In genomic region chr7:16660702-16661464, GRCh38 we compare ENCODE assay signal across 7 cellular contexts. TPM values are rescaled to one million over a fixed set of nuclear protein-coding genes. Genes with fewer than 3 reads are reported as not detected.
DNase-seq lines count a peak whose midpoint lies in the region; ATAC-seq, FAIRE-seq and TF ChIP-seq lines count a peak whose summit lies in the region.

No MANE protein-coding gene starts in this region.

- H3K4me3 Mint-ChIP-seq in naive thymus-derived CD8-positive, alpha-beta T cell = no peak overlapping the region

- ATAC-seq in pancreas (peak; percentile 82 to 88 (median 84)), HG03108 (IDR thresholded peaks at IDR 0.05; ENCODE audit: unreplicated experiment) (no peak)
- no peak for ATAC-seq in naive thymus-derived CD8-positive, alpha-beta T cell

- peaks cover 4 to 25% (median 10%) of the 10 kb centered on the region in 3 donors for H3K36me3 Mint-ChIP-seq in naive thymus-derived CD8-positive, alpha-beta T cell

- no peaks in the 10 kb centered on the region for H4K20me1 ChIP-seq in GM23248 (ENCODE audit: insufficient read depth)

- H3K9me3 Mint-ChIP-seq in naive thymus-derived CD8-positive, alpha-beta T cell = peaks cover 0 to 2% (median 0%) of the 10 kb centered on the region in 9 donors

- H3K4me3 ChIP-seq in GM23248 (no peak overlapping the region), pancreas (no peak overlapping the region)

- H3K9ac ChIP-seq in GM23248 = no peak overlapping the region

- H3K4me2 ChIP-seq in GM23248 (ENCODE audit: unreplicated experiment) = peak overlapping the region; percentile 6

- H3F3A ChIP-seq in GM23248 (ENCODE audit: insufficient read depth) = peaks cover 15% of the 10 kb centered on the region

- peaks cover 98% of the 10 kb centered on the region for H3K79me2 ChIP-seq in GM23248 (ENCODE audit: insufficient read depth)

- POLR2A ChIA-PET in naive thymus-derived CD8-positive, alpha-beta T cell (lab: Charles Lee) = no interaction called here

- H3K4me1 ChIP-seq in GM23248 (ENCODE audit: insufficient read depth) (peaks cover 30% of the 10 kb centered on the region), pancreas (peaks cover 5 to 11% (median 10%) of the 10 kb centered on the region in 3 donors)

- peak; percentile 9 for FAIRE-seq in pancreas (lab: Jason Lieb, UNC)

- peaks cover 22 to 45% (median 38%) of the 10 kb centered on the region in 4 donors for H3K4me1 Mint-ChIP-seq in naive thymus-derived CD8-positive, alpha-beta T cell

- H3K9me2 ChIP-seq in GM23248 (ENCODE audit: insufficient read depth) = no peaks in the 10 kb centered on the region

- peak overlapping the region in 1 of 10 donors; percentile 13 for H3K27ac Mint-ChIP-seq in naive thymus-derived CD8-positive, alpha-beta T cell

- H3K27me3 Mint-ChIP-seq in naive thymus-derived CD8-positive, alpha-beta T cell = no peaks in the 10 kb centered on the region

- 64 to 67% methylated on average over 5 of the region's 5 CpGs for WGBS in GM23248 (ENCODE audit: low coverage in 1 of 2, low lambda C conversion rate in 2 of 2, missing lambda C conversion rate in 2 of 2), 2 experiments
- whole genome bisulfite sequencing in pancreas, 2 donors = 71 to 72% methylated on average over 5 of the region's 5 CpGs

- no peak for TF ChIP-seq CTCF in pancreas (IDR thresholded peaks at IDR 0.05)

- in situ Hi-C loops in GM23248 (cut with MboI) = no loop called here

- H3K9me3 ChIP-seq in GM23248 (ENCODE audit: low read depth) (no peaks in the 10 kb centered on the region), pancreas (no peaks in the 10 kb centered on the region)

- H2AFZ ChIP-seq in GM23248 = no peak overlapping the region

- H3K27ac ChIP-seq in GM23248 (no peak overlapping the region), pancreas (no peak overlapping the region)

- intact Hi-C loops in pancreas (cut with DNase I) = no loop called here

- no peaks in the 10 kb centered on the region for H3K27me3 ChIP-seq in GM23248 (replicated peaks; ENCODE audit: insufficient read depth)
- no peaks in the 10 kb centered on the region for H3K27me3 ChIP-seq in pancreas

- H3K36me3 ChIP-seq in GM23248 (ENCODE audit: low read depth) = no peaks in the 10 kb centered on the region
- H3K36me3 ChIP-seq in pancreas = no peaks in the 10 kb centered on the region

- DNase-seq in GM23248 = peak; percentile 44
- DNase-seq in NCI-H226 = peak; percentile 84
- peak; percentile 41 to 66 for DNase-seq in dermis microvascular lymphatic vessel endothelial cell (ENCODE audit: low read depth in 2 of 2)
- DNase-seq in pancreas = no peak
- DNase-seq in naive thymus-derived CD8-positive, alpha-beta T cell = no peak
- no peak for DNase-seq in NCI-H1092 treated with DMSO at 0.1 percent for 48 hours (lab: John Stamatoyannopoulos, UW)

RNA-seq across cellular contexts. Expression of gene BZW2, which starts 14.9 kb away (rescaled TPM):
- total RNA-seq in GM23248 (2014; rRNA removed; shearing (Covaris generic)) = 54.1 and 61.0 TPM in 2 replicates
- polyA plus RNA-seq in GM23248 (2016; fragmentation: Nextera tagmentation; extraction: Ambion mirVana) (60.9 and 64.3 TPM in 2 replicates), pancreas (10 to 100 TPM; 10.5 to 12.9 TPM)
- total RNA-seq in dermis microvascular lymphatic vessel endothelial cell (66.8 and 78.4 TPM in 2 replicates), pancreas (10 to 100 TPM; 15.3 to 29.9 (median 21.1) TPM)
- total RNA-seq in naive thymus-derived CD8-positive, alpha-beta T cell = 10 to 100 TPM; 33.4 to 34.1 TPM
- 10 to 100 TPM; 76.9 to 83.4 (median 81.6) TPM for polyA plus RNA-seq in naive thymus-derived CD8-positive, alpha-beta T cell

RNA-seq across cellular contexts. Expression of gene ANKMY2, which starts 15.3 kb away (rescaled TPM):
- total RNA-seq in GM23248 (2014; rRNA removed; shearing (Covaris generic)) = 23.0 and 23.1 TPM in 2 replicates
- 19.3 and 22.1 TPM in 2 replicates for polyA plus RNA-seq in GM23248 (2016; fragmentation: Nextera tagmentation; extraction: Ambion mirVana)
- 8.5 and 10.0 TPM in 2 replicates for total RNA-seq in dermis microvascular lymphatic vessel endothelial cell
- 10 to 100 TPM in 1 of 6 donors, 1 to 10 TPM in 5; 6.3 to 11.4 (median 8.2) TPM for total RNA-seq in pancreas
- polyA plus RNA-seq in pancreas = 1 to 10 TPM; 3.9 to 8.9 TPM
- 10 to 100 TPM; 12.3 to 13.6 TPM for total RNA-seq in naive thymus-derived CD8-positive, alpha-beta T cell
- polyA plus RNA-seq in naive thymus-derived CD8-positive, alpha-beta T cell = 10 to 100 TPM; 11.9 to 14.7 (median 13.6) TPM

Comparison
In these comparisons a context has a peak if more than half of its experiments do, and no peak if none do; other contexts are left out.
1. DNase-seq: peak in GM23248 (single experiment), NCI-H226 (single experiment) and dermis microvascular lymphatic vessel endothelial cell (2 of 2); none in pancreas (0 of 6), naive thymus-derived CD8-positive, alpha-beta T cell (0 of 10) and NCI-H1092 treated with DMSO at 0.1 percent for 48 hours (single experiment).
2. ATAC-seq: peak in pancreas (4 of 4); none in naive thymus-derived CD8-positive, alpha-beta T cell (0 of 2) and HG03108 (single experiment).